In the genomic region with DNA sequence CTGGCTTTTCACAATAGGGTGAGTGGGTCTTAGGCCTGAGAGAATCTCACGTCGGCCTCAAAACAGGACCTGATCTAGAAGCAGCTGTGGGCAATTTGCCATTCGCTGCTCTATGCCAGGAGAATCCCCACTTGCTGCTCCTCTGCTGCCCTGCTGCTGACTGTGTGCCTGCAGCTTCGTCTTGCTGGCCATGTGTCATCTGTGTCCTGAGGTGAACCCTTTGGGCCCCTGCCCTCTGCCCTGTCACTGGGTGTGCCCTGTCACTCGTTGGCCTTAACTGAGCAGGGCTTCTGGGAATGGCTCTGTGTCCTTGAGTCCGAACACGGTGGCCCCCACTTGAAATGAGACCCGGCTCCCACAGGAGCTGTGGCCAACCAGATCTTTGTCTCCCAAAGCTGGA, we compare ENCODE assay signal across 9 cellular contexts. TPM values are rescaled to one million over a fixed set of nuclear protein-coding genes. Genes with fewer than 3 reads are reported as not detected.
DNase-seq lines count a peak whose midpoint lies in the region; ATAC-seq lines count a peak whose summit lies in the region.
"Had no signal": no experiment of that assay in that cellular context is flagged by ENCODE, and none has a peak within 500 bp of the region (broad histone marks: within the 10 kb centered on the region; RNA-seq: fewer than 3 reads in every experiment).

No MANE protein-coding gene starts in this region.

- H3K18ac ChIP-seq in neuronal stem cell (ENCODE audit: low read length), result no peak overlapping the region

- no peak overlapping the region for H3K14ac ChIP-seq in neuronal stem cell (ENCODE audit: low read length)

- intact Hi-C loops in Right ventricle myocardium inferior (cut with DNase I) (loop anchor here (5.0 kb wide), 2 partner anchors 38 to 178 kb away; partner anchors contain the start of gene ZFTA), cardiac septum (cut with DNase I) (loop anchor here (1.0 kb wide), 1 partner anchor 108 kb away; no protein-coding TSS in a partner anchor)

- H2AFZ ChIP-seq in neuronal stem cell (ENCODE audit: low read length), result no peak overlapping the region

- H3K23ac ChIP-seq in neuronal stem cell (ENCODE audit: low read depth, low read length, poor library complexity), result peak overlapping the region; percentile 44

- no peak overlapping the region for H2BK12ac ChIP-seq in neuronal stem cell (ENCODE audit: low read length)

- H3K4ac ChIP-seq in neuronal stem cell (ENCODE audit: low read length), result no peak overlapping the region

- peak; percentile 73 for ATAC-seq in Right ventricle myocardium inferior

- H3K4me1 ChIP-seq in neuronal stem cell (ENCODE audit: control insufficient read depth in 2 of 2, insufficient read depth in 1 of 2, low read depth in 1 of 2, low read length in 2 of 2), result peaks cover 0 to 11% of the 10 kb centered on the region in 2 donors

- no peak overlapping the region for H2BK5ac ChIP-seq in neuronal stem cell (ENCODE audit: low read length)

- H2BK15ac ChIP-seq in neuronal stem cell (ENCODE audit: low read length), result no peak overlapping the region

- H3K9me3 ChIP-seq in neuronal stem cell (replicated peaks in 1 of 2; ENCODE audit: control insufficient read depth in 2 of 2, insufficient read depth in 1 of 2, low read depth in 1 of 2, low read length in 2 of 2), result no peaks in the 10 kb centered on the region

- DNase-seq in Right ventricle myocardium inferior (ENCODE audit: missing footprints) (no peak), cardiac septum (ENCODE audit: low spot score) (no peak), globus pallidus (ENCODE audit: low spot score) (peak; percentile 10), neuronal stem cell (ENCODE audit: low spot score) (no peak), NCI-H524 treated with DMSO at 0.1 percent for 48 hours (lab: John Stamatoyannopoulos, UW) (no peak), NCI-H82 treated with DMSO at 0.1 percent for 48 hours (lab: John Stamatoyannopoulos, UW; ENCODE audit: unreplicated experiment) (no peak), cerebellar nuclear complex (lab: John Stamatoyannopoulos, UW) (no peak), NCI-H1105 (lab: John Stamatoyannopoulos, UW) (no peak)
- DNase-seq: NCI-H187 treated with DMSO at 0.1 percent for 48 hours had no signal

- H3K4me2 ChIP-seq in neuronal stem cell (ENCODE audit: insufficient read depth, low read length, poor library complexity, severe bottlenecking), result no peak overlapping the region

- H3K79me1 ChIP-seq in neuronal stem cell (ENCODE audit: low read depth, low read length), result peaks cover 15% of the 10 kb centered on the region

- H4K8ac ChIP-seq in neuronal stem cell (ENCODE audit: low read depth, low read length), result no peak overlapping the region

- H3K27me3 ChIP-seq in neuronal stem cell (ENCODE audit: control insufficient read depth in 3 of 3, insufficient read depth in 3 of 3, low read depth in 1 of 3, low read length in 3 of 3), result no peaks in the 10 kb centered on the region

- peaks cover 14 to 67% of the 10 kb centered on the region in 2 donors for H3K36me3 ChIP-seq in neuronal stem cell (replicated peaks in 1 of 2; ENCODE audit: control insufficient read depth in 2 of 2, insufficient read depth in 2 of 2, low read length in 2 of 2)

- WGBS in neuronal stem cell (ENCODE audit: extremely low coverage in 2 of 2, insufficient read length in 2 of 2, insufficient replicate concordance in 1 of 2), 2 donors, result no CpG with 5 or more reads among the region's 8 CpGs

- H2AK5ac ChIP-seq in neuronal stem cell (ENCODE audit: low read depth, low read length), result peak overlapping the region; percentile 10

- peak overlapping the region; percentile 71 for H3K9ac ChIP-seq in neuronal stem cell (ENCODE audit: low read depth, low read length, poor library complexity)

- no peak overlapping the region for H4K91ac ChIP-seq in neuronal stem cell (ENCODE audit: low read depth, low read length, poor library complexity)

- H3K27ac ChIP-seq in neuronal stem cell (replicated peaks; ENCODE audit: low read length), result no peak overlapping the region

- H2BK120ac ChIP-seq in neuronal stem cell (ENCODE audit: low read depth, low read length), result no peak overlapping the region

- no peak overlapping the region for H3K4me3 ChIP-seq in neuronal stem cell (ENCODE audit: low read length in 2 of 2)

RNA-seq across cellular contexts. Expression of gene NAA40, which starts 6.2 kb away (rescaled TPM):
- total RNA-seq in Right ventricle myocardium inferior (18.7 TPM), cardiac septum (19.2 TPM)
- 15.2 TPM for polyA plus RNA-seq in neuronal stem cell (2013, experiment 1 of 2)
- polyA plus RNA-seq in neuronal stem cell (2013, experiment 2 of 2), result 15.8 TPM

RNA-seq across cellular contexts. Expression of gene RCOR2, which starts 28.0 kb away (rescaled TPM):
- total RNA-seq in Right ventricle myocardium inferior (11.1 TPM), cardiac septum (4.8 TPM)
- 74.6 TPM for polyA plus RNA-seq in neuronal stem cell (2013, experiment 1 of 2)
- polyA plus RNA-seq in neuronal stem cell (2013, experiment 2 of 2), result 74.3 TPM

RNA-seq across cellular contexts. Expression of gene COX8A, which starts 29.4 kb away (rescaled TPM):
- total RNA-seq in Right ventricle myocardium inferior (1,159 TPM), cardiac septum (877 TPM)
- polyA plus RNA-seq in neuronal stem cell (2013, experiment 1 of 2), result 465 TPM
- 460 TPM for polyA plus RNA-seq in neuronal stem cell (2013, experiment 2 of 2)

RNA-seq across cellular contexts. Expression of gene OTUB1, which starts 41.3 kb away (rescaled TPM):
- total RNA-seq in Right ventricle myocardium inferior (55.6 TPM), cardiac septum (48.1 TPM)
- polyA plus RNA-seq in neuronal stem cell (2013, experiment 1 of 2), result 92.2 TPM
- polyA plus RNA-seq in neuronal stem cell (2013, experiment 2 of 2), result 90.4 TPM
